Comparison of ENCODE assay signal across 15 cellular contexts in the genomic region with DNA sequence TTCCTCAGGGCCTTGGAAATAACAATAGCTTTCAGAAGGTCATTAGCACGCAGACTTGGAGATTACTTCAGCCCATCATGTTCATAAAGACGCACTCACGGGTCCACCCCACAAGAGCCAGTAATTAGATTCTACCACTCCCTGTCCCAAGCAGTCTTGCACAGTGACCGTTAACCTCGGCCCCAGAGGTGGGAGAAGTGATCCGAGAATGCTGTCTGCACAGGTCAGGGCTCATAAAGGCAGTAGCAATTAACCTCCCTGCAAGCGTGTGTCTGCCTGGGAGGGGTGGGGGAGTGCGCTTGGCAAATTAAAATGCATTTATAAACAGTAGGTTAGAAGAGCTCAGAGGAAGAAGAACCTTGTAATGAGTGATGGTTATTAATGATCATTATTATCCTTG.
DNase-seq lines count a peak whose midpoint lies in the region; FAIRE-seq and TF ChIP-seq lines count a peak whose summit lies in the region.
"Had no signal": no experiment of that assay in that cellular context is flagged by ENCODE, and none has a peak within 500 bp of the region (broad histone marks: within the 10 kb centered on the region; RNA-seq: fewer than 3 reads in every experiment).

No MANE protein-coding gene starts in this region.

- no peak overlapping the region for H3K23ac ChIP-seq in neuronal stem cell (ENCODE audit: low read depth, low read length, poor library complexity)

- H3K27me3 ChIP-seq in neuronal stem cell (ENCODE audit: control insufficient read depth in 3 of 3, insufficient read depth in 3 of 3, low read depth in 1 of 3, low read length in 3 of 3) (peaks cover 0 to 20% (median 0%) of the 10 kb centered on the region in 3 experiments), thyroid gland (no peaks in the 10 kb centered on the region)
- H3K27me3 ChIP-seq: BE2C had no signal

- H3K4me1 ChIP-seq in HEK293 (ENCODE audit: control insufficient read depth, insufficient read depth, low read length) (peaks cover 5% of the 10 kb centered on the region; the same call in 1 of the 2 replicates), neuronal stem cell (ENCODE audit: control insufficient read depth in 2 of 2, insufficient read depth in 1 of 2, low read depth in 1 of 2, low read length in 2 of 2) (peaks cover 5 to 9% of the 10 kb centered on the region in 2 donors), thyroid gland (no peaks in the 10 kb centered on the region)
- H3K4me1 ChIP-seq: BE2C had no signal

- no peak overlapping the region for H2BK120ac ChIP-seq in neuronal stem cell (ENCODE audit: low read depth, low read length)

- TF ChIP-seq CTCF in HEK293 (tag by site-specific recombination; IDR thresholded peaks at IDR 0.05): no peak
- no peak for TF ChIP-seq CTCF in thyroid gland (IDR thresholded peaks at IDR 0.05)

- no peak overlapping the region for H4K91ac ChIP-seq in neuronal stem cell (ENCODE audit: low read depth, low read length, poor library complexity)

- no peak overlapping the region for H2BK5ac ChIP-seq in neuronal stem cell (ENCODE audit: low read length)

- no peak for FAIRE-seq in frontal cortex (lab: Jason Lieb, UNC)
- FAIRE-seq: H54 had no signal

- H3K36me3 ChIP-seq in HEK293 (ENCODE audit: control insufficient read depth in 2 of 2, insufficient read depth in 1 of 2, low read length in 2 of 2) (no peaks in the 10 kb centered on the region), neuronal stem cell (replicated peaks in 1 of 2; ENCODE audit: control insufficient read depth in 2 of 2, insufficient read depth in 2 of 2, low read length in 2 of 2) (no peaks in the 10 kb centered on the region), thyroid gland (no peaks in the 10 kb centered on the region)
- H3K36me3 ChIP-seq: BE2C had no signal

- no peak overlapping the region for H3K4me3 ChIP-seq in HEK293 (ENCODE audit: low read depth, low read length)
- no peak overlapping the region for H3K4me3 ChIP-seq in neuronal stem cell (ENCODE audit: low read length in 2 of 2)
- no peak overlapping the region for H3K4me3 ChIP-seq in thyroid gland (replicated peaks in 1 of 3)

- peak overlapping the region; percentile 45 for H2AFZ ChIP-seq in neuronal stem cell (ENCODE audit: low read length)

- no peak overlapping the region for H3K27ac ChIP-seq in HEK293 (ENCODE audit: extremely low read depth, low read depth, low read length)
- no peak overlapping the region for H3K27ac ChIP-seq in neuronal stem cell (replicated peaks; ENCODE audit: low read length)
- no peak overlapping the region for H3K27ac ChIP-seq in thyroid gland

- no peak overlapping the region for H3K9ac ChIP-seq in neuronal stem cell (ENCODE audit: low read depth, low read length, poor library complexity)

- peak; percentile 31 for DNase-seq in ELF-1 (ENCODE audit: low read depth, low spot score)
- DNase-seq in cerebellar cortex (ENCODE audit: low spot score): peak; percentile 6
- DNase-seq in neuronal stem cell (ENCODE audit: low spot score): no peak
- no peak for DNase-seq in frontal cortex (ENCODE audit: low spot score in 2 of 2)
- DNase-seq in thyroid gland: no peak
- DNase-seq in NOMO-1 treated with dmso at 0.1 percent for 144 hours (lab: John Stamatoyannopoulos, UW; ENCODE audit: unreplicated experiment): no peak
- DNase-seq: BE2C; CD4-positive, alpha-beta T cell; EL; NCI-H1436; NCI-H2081; NCI-H345; NCI-H69 had no signal

- H2BK12ac ChIP-seq in neuronal stem cell (ENCODE audit: low read length): no peak overlapping the region

- no peak for TF ChIP-seq POLR2A in thyroid gland (IDR thresholded peaks at IDR 0.05)

- no peak overlapping the region for H4K8ac ChIP-seq in neuronal stem cell (ENCODE audit: low read depth, low read length)

- no peak overlapping the region for H3K18ac ChIP-seq in neuronal stem cell (ENCODE audit: low read length)

- H3K4me2 ChIP-seq in neuronal stem cell (ENCODE audit: insufficient read depth, low read length, poor library complexity, severe bottlenecking): no peak overlapping the region

- H3K79me1 ChIP-seq in neuronal stem cell (ENCODE audit: low read depth, low read length): no peaks in the 10 kb centered on the region

- intact Hi-C loops in thyroid gland (cut with DNase I): no loop called here

- POLR2A ChIA-PET in HEK293 (lab: Yijun Ruan, JAX): no interaction called here

- H2BK15ac ChIP-seq in neuronal stem cell (ENCODE audit: low read length): no peak overlapping the region

- WGBS in neuronal stem cell (ENCODE audit: extremely low coverage in 2 of 2, insufficient read length in 2 of 2, insufficient replicate concordance in 1 of 2), 2 donors: no CpG with 5 or more reads among the region's 8 CpGs
- 79 to 84% methylated on average over 8 of the region's 8 CpGs for WGBS in thyroid gland, 2 donors

- CTCF ChIA-PET in HEK293 (lab: Yijun Ruan, JAX): interaction anchor here (0.6 to 3.0 kb wide), 15 partner anchors 11 to 1344 kb away, joined by 3 to 38 read pairs (median 5); no protein-coding TSS in a partner anchor

- no peaks in the 10 kb centered on the region for H3K9me3 ChIP-seq in HEK293 (ENCODE audit: control insufficient read depth, insufficient read depth, low read depth, low read length)
- H3K9me3 ChIP-seq in neuronal stem cell (replicated peaks in 1 of 2; ENCODE audit: control insufficient read depth in 2 of 2, insufficient read depth in 1 of 2, low read depth in 1 of 2, low read length in 2 of 2): peaks cover 0 to 2% of the 10 kb centered on the region in 2 donors
- H3K9me3 ChIP-seq in thyroid gland: no peaks in the 10 kb centered on the region
- H3K9me3 ChIP-seq: BE2C had no signal

- no peak overlapping the region for H3K14ac ChIP-seq in neuronal stem cell (ENCODE audit: low read length)

- H2AK5ac ChIP-seq in neuronal stem cell (ENCODE audit: low read depth, low read length): no peak overlapping the region

- no peak overlapping the region for H3K4ac ChIP-seq in neuronal stem cell (ENCODE audit: low read length)

TF ChIP-seq in HEK293, 187 proteins besides CTCF, POLR2A, EP300 and RAD21:
- 0 out of 2 replicates have a peak, but pooled peaks have one; percentile 12 for TF ChIP-seq GLIS1 (tag by site-specific recombination; IDR thresholded peaks at IDR 0.05)
- no peak for TF ChIP-seq ZNF138 (tag by site-specific recombination; IDR thresholded peaks at IDR 0.05; ENCODE audit: borderline replicate concordance)
- TF ChIP-seq SP7 (tag by site-specific recombination; IDR thresholded peaks at IDR 0.05): 0 out of 2 replicates have a peak, but pooled peaks have one; percentile 34
- TF ChIP-seq, protein P1, sequence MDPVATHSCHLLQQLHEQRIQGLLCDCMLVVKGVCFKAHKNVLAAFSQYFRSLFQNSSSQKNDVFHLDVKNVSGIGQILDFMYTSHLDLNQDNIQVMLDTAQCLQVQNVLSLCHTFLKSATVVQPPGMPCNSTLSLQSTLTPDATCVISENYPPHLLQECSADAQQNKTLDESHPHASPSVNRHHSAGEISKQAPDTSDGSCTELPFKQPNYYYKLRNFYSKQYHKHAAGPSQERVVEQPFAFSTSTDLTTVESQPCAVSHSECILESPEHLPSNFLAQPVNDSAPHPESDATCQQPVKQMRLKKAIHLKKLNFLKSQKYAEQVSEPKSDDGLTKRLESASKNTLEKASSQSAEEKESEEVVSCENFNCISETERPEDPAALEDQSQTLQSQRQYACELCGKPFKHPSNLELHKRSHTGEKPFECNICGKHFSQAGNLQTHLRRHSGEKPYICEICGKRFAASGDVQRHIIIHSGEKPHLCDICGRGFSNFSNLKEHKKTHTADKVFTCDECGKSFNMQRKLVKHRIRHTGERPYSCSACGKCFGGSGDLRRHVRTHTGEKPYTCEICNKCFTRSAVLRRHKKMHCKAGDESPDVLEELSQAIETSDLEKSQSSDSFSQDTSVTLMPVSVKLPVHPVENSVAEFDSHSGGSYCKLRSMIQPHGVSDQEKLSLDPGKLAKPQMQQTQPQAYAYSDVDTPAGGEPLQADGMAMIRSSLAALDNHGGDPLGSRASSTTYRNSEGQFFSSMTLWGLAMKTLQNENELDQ (tag by site-specific recombination; IDR thresholded peaks at IDR 0.05; ENCODE audit: low read depth): no peak

Comparison
In these comparisons a context has a peak if more than half of its experiments do, and no peak if none do; other contexts are left out.
1. DNase-seq: peak in ELF-1 (single experiment) and cerebellar cortex (single experiment); none in neuronal stem cell (single experiment), frontal cortex (0 of 2), thyroid gland (0 of 2) and NOMO-1 treated with dmso at 0.1 percent for 144 hours (single experiment).